In the genomic region with DNA sequence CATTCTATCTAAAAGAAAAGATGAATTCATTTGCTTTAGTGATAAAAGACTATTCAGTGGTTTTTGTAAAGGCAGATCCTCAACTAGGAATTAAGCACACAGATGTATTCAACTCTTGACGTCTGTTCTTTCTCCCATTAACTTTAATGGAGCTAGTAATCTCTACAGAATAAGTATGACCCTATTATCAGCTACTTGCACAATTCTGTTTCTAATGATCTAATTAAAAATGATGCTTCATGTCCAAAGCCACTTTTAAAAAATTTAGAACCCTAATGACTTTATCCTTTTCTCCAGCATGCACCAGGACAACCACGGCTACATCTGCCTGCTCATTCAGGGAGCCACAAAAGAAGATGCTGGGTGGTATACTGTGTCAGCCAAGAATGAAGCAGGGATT, we compare ENCODE assay signal across 25 cellular contexts.
"Had no signal": no experiment of that assay in that cellular context is flagged by ENCODE, and none has a peak within 500 bp of the region (broad histone marks: within the 10 kb centered on the region; RNA-seq: fewer than 3 reads in every experiment).

No MANE protein-coding gene starts in this region.

- H3K9me3 Mint-ChIP-seq: memory B cell; mesothelial cell of epicardium; natural killer cell treated with Interleukin-12 subunit alpha and Interleukin-12 subunit beta and Interleukin-15 and Interleukin-18, amount 100 ng/mL, for 72 hours; neural progenitor cell; stimulated activated effector memory CD8-positive, alpha-beta T cell treated with anti-CD3 and anti-CD28 coated beads, Interleukin-12 subunit alpha, Interleukin-12 subunit beta, amount 100 ng/mL, for 72 hours had no signal

- H3K9me3 ChIP-seq: left ventricle myocardium inferior, lower lobe of right lung, pancreas, tibial artery, upper lobe of left lung, uterus had no signal

- H3K27ac Mint-ChIP-seq: memory B cell; mesothelial cell of epicardium; natural killer cell treated with Interleukin-12 subunit alpha and Interleukin-12 subunit beta and Interleukin-15 and Interleukin-18, amount 100 ng/mL, for 72 hours; neural progenitor cell; progenitor cell of endocrine pancreas; stimulated activated effector memory CD8-positive, alpha-beta T cell treated with anti-CD3 and anti-CD28 coated beads, Interleukin-12 subunit alpha, Interleukin-12 subunit beta, amount 100 ng/mL, for 72 hours had no signal

- H3K4me1 ChIP-seq: foreskin keratinocyte, lower lobe of right lung, pancreas, upper lobe of left lung had no signal

- ATAC-seq: foreskin keratinocyte; left cardiac atrium; lower lobe of right lung; natural killer cell treated with Interleukin-12 subunit alpha and Interleukin-12 subunit beta and Interleukin-15 and Interleukin-18, amount 100 ng/mL, for 72 hours; right cardiac atrium; stimulated activated effector memory CD8-positive, alpha-beta T cell treated with anti-CD3 and anti-CD28 coated beads, Interleukin-12 subunit alpha, Interleukin-12 subunit beta, amount 100 ng/mL, for 72 hours; stimulated activated naive CD8-positive, alpha-beta T cell treated with anti-CD3 and anti-CD28 coated beads, Interleukin-15, Interleukin-2, amounts not matched to agents 100 U/mL and 50 U/mL, for 24 hours had no signal

- H3K27me3 Mint-ChIP-seq: memory B cell; natural killer cell treated with Interleukin-12 subunit alpha and Interleukin-12 subunit beta and Interleukin-15 and Interleukin-18, amount 100 ng/mL, for 72 hours; progenitor cell of endocrine pancreas had no signal

- H3K27ac ChIP-seq: foreskin keratinocyte, hepatocyte, left ventricle myocardium inferior, lower lobe of right lung, neural progenitor cell, pancreas, tibial artery, upper lobe of left lung had no signal

- H3K4me3 ChIP-seq: hepatocyte, left ventricle myocardium inferior, lower lobe of right lung, neural progenitor cell, pancreas, tibial artery, upper lobe of left lung, uterus had no signal

- H3K4me3 Mint-ChIP-seq: memory B cell; mesothelial cell of epicardium; natural killer cell treated with Interleukin-12 subunit alpha and Interleukin-12 subunit beta and Interleukin-15 and Interleukin-18, amount 100 ng/mL, for 72 hours; neural progenitor cell; stimulated activated effector memory CD8-positive, alpha-beta T cell treated with anti-CD3 and anti-CD28 coated beads, Interleukin-12 subunit alpha, Interleukin-12 subunit beta, amount 100 ng/mL, for 72 hours had no signal

- H3K9ac ChIP-seq: neural progenitor cell had no signal

- H3K36me3 Mint-ChIP-seq: memory B cell; stimulated activated effector memory CD8-positive, alpha-beta T cell treated with anti-CD3 and anti-CD28 coated beads, Interleukin-12 subunit alpha, Interleukin-12 subunit beta, amount 100 ng/mL, for 72 hours had no signal

- H3K36me3 ChIP-seq: uterus had no signal

- H3K27me3 ChIP-seq: foreskin keratinocyte, hepatocyte, neural progenitor cell, pancreas, tibial artery, upper lobe of left lung, uterus had no signal

- DNase-seq: dermis blood vessel endothelial cell; erythroblast; foreskin keratinocyte; head of caudate nucleus; kidney; left cardiac atrium; left ventricle myocardium inferior; lower lobe of right lung; occipital lobe; pancreas; right cardiac atrium; small intestine; stimulated activated CD4-positive, alpha-beta T cell treated with anti-CD3 and anti-CD28 coated beads, Interleukin-4, amount 100 ng/mL, for 1 hour; stimulated activated CD8-positive, alpha-beta memory T cell treated with anti-CD3 and anti-CD28 coated beads, Interleukin-4, amount 100 ng/mL, for 48 hours; stimulated activated naive CD8-positive, alpha-beta T cell treated with anti-CD3 and anti-CD28 coated beads, Interleukin-15, Interleukin-2, amounts not matched to agents 100 U/mL and 50 U/mL, for 24 hours; tibial artery; upper lobe of left lung; uterus had no signal
